ENCODE assay signal across 9 cellular contexts in genomic region chr6:111837641-111838500, GRCh38. TPM values are rescaled to one million over a fixed set of nuclear protein-coding genes. Genes with fewer than 3 reads are reported as not detected.
A peak's percentile ranks its signal among the peaks of the same experiment; 100 is the strongest.
DNase-seq lines count a peak whose midpoint lies in the region; ATAC-seq and TF ChIP-seq lines count a peak whose summit lies in the region.
"Had no signal": no experiment of that assay in that cellular context is flagged by ENCODE, and none has a peak within 500 bp of the region (broad histone marks: within the 10 kb centered on the region; RNA-seq: fewer than 3 reads in every experiment).

No MANE protein-coding gene starts in this region.

- CTCF ChIA-PET in HEK293 (lab: Yijun Ruan, JAX), result no interaction called here

- H3K4me1 Mint-ChIP-seq in T-helper 17 cell, result peaks cover 62% of the 10 kb centered on the region
- peaks cover 34 to 74% (median 38%) of the 10 kb centered on the region in 4 donors for H3K4me1 Mint-ChIP-seq in naive thymus-derived CD8-positive, alpha-beta T cell

- peaks cover 6% of the 10 kb centered on the region for H3K36me3 Mint-ChIP-seq in T-helper 17 cell (ENCODE audit: low read depth)
- peaks cover 0 to 11% (median 3%) of the 10 kb centered on the region in 3 donors for H3K36me3 Mint-ChIP-seq in naive thymus-derived CD8-positive, alpha-beta T cell

- no peak for TF ChIP-seq CTCF in HEK293 (tag by site-specific recombination; IDR thresholded peaks at IDR 0.05)
- no peak for TF ChIP-seq CTCF in left lung (IDR thresholded peaks at IDR 0.05)
- TF ChIP-seq CTCF in ascending aorta (IDR thresholded peaks at IDR 0.05), result no peak

- peaks cover 0 to 6% of the 10 kb centered on the region in 2 experiments; a peak in 1 of 3 replicates for H3K36me3 ChIP-seq in HEK293 (ENCODE audit: control insufficient read depth in 2 of 2, insufficient read depth in 1 of 2, low read length in 2 of 2)
- no peaks in the 10 kb centered on the region for H3K36me3 ChIP-seq in left lung
- H3K36me3 ChIP-seq in ascending aorta, result no peaks in the 10 kb centered on the region
- H3K36me3 ChIP-seq: neutrophil had no signal

- peak; percentile 68 for ATAC-seq in GM18499 (IDR thresholded peaks at IDR 0.05; ENCODE audit: insufficient read depth, unreplicated experiment)
- ATAC-seq in T-helper 17 cell, result peak; percentile 58
- peak; percentile 46 for ATAC-seq in naive thymus-derived CD8-positive, alpha-beta T cell
- no peak for ATAC-seq in left lung

- no peak for DNase-seq in T-helper 17 cell
- peak in 2 of 10 donors; percentile 34 to 48 for DNase-seq in naive thymus-derived CD8-positive, alpha-beta T cell
- DNase-seq in NCI-H446 (lab: John Stamatoyannopoulos, UW), result no peak
- DNase-seq in left lung, result no peak
- DNase-seq in ascending aorta (ENCODE audit: low spot score in 2 of 2), result no peak
- no peak for DNase-seq in nucleus accumbens (lab: John Stamatoyannopoulos, UW)

- POLR2A ChIA-PET in HEK293 (lab: Yijun Ruan, JAX), result no interaction called here
- POLR2A ChIA-PET in naive thymus-derived CD8-positive, alpha-beta T cell (lab: Charles Lee), result no interaction called here

- intact Hi-C loops in left lung (cut with DNase I) (no loop called here), ascending aorta (cut with DNase I) (no loop called here)

- H3K9me3 Mint-ChIP-seq in naive thymus-derived CD8-positive, alpha-beta T cell, result no peaks in the 10 kb centered on the region

- H3K27ac ChIP-seq in HEK293 (ENCODE audit: extremely low read depth, low read depth, low read length) (no peak overlapping the region), left lung (peak overlapping the region in 1 of 2 donors; percentile 10), ascending aorta (no peak overlapping the region)
- H3K27ac ChIP-seq: neutrophil had no signal

- no peaks in the 10 kb centered on the region for H3K27me3 Mint-ChIP-seq in T-helper 17 cell
- H3K27me3 Mint-ChIP-seq in naive thymus-derived CD8-positive, alpha-beta T cell, result no peaks in the 10 kb centered on the region

- H3K4me1 ChIP-seq in HEK293 (ENCODE audit: control insufficient read depth, insufficient read depth, low read length) (no peaks in the 10 kb centered on the region), left lung (peaks cover 0 to 25% of the 10 kb centered on the region in 2 donors), ascending aorta (peaks cover 0 to 5% of the 10 kb centered on the region in 2 donors)

- H3K27ac Mint-ChIP-seq in T-helper 17 cell, result no peak overlapping the region
- H3K27ac Mint-ChIP-seq in naive thymus-derived CD8-positive, alpha-beta T cell, result peak overlapping the region in 9 of 10 donors; percentile 70 to 96 (median 87)

- peak overlapping the region; percentile 89 for H3K4me3 Mint-ChIP-seq in T-helper 17 cell
- peak overlapping the region; percentile 4 to 76 (median 64) for H3K4me3 Mint-ChIP-seq in naive thymus-derived CD8-positive, alpha-beta T cell

- no peaks in the 10 kb centered on the region for H3K9me3 ChIP-seq in HEK293 (ENCODE audit: control insufficient read depth, insufficient read depth, low read depth, low read length)
- H3K9me3 ChIP-seq in T-helper 17 cell (ENCODE audit: control insufficient read depth, low read length, poor library complexity, severe bottlenecking), result no peaks in the 10 kb centered on the region
- no peaks in the 10 kb centered on the region for H3K9me3 ChIP-seq in left lung
- no peaks in the 10 kb centered on the region for H3K9me3 ChIP-seq in ascending aorta
- H3K9me3 ChIP-seq: neutrophil had no signal

- H3K4me3 ChIP-seq in HEK293 (ENCODE audit: low read depth, low read length), result no peak overlapping the region
- no peak overlapping the region for H3K4me3 ChIP-seq in left lung
- H3K4me3 ChIP-seq in ascending aorta, result no peak overlapping the region

- H3K27me3 ChIP-seq in left lung, result no peaks in the 10 kb centered on the region
- no peaks in the 10 kb centered on the region for H3K27me3 ChIP-seq in ascending aorta
- H3K27me3 ChIP-seq: neutrophil had no signal

TF ChIP-seq in HEK293, 187 proteins besides CTCF, POLR2A, EP300 and RAD21:
- no peak for TF ChIP-seq ZBTB26 (tag by site-specific recombination; optimal IDR thresholded peaks at IDR 0.05)
- 0 out of 2 replicates have a peak, but pooled peaks have one; percentile 6 for TF ChIP-seq ZNF366 (tag by site-specific recombination; conservative IDR thresholded peaks at IDR 0.05)

RNA-seq across cellular contexts. Expression of gene FYN, which starts 35.4 kb away (rescaled TPM):
- total RNA-seq in T-helper 17 cell (100 to 1,000 TPM; 455 to 472 TPM), left lung (10 to 100 TPM; 58.8 to 73.8 TPM), ascending aorta (141 TPM)
- 100 to 1,000 TPM; 521 to 531 TPM for total RNA-seq in naive thymus-derived CD8-positive, alpha-beta T cell
- polyA plus RNA-seq in naive thymus-derived CD8-positive, alpha-beta T cell, result 100 to 1,000 TPM; 159 to 317 (median 317) TPM
